21 cellular contexts compared by ENCODE assay signal in the genomic region with DNA sequence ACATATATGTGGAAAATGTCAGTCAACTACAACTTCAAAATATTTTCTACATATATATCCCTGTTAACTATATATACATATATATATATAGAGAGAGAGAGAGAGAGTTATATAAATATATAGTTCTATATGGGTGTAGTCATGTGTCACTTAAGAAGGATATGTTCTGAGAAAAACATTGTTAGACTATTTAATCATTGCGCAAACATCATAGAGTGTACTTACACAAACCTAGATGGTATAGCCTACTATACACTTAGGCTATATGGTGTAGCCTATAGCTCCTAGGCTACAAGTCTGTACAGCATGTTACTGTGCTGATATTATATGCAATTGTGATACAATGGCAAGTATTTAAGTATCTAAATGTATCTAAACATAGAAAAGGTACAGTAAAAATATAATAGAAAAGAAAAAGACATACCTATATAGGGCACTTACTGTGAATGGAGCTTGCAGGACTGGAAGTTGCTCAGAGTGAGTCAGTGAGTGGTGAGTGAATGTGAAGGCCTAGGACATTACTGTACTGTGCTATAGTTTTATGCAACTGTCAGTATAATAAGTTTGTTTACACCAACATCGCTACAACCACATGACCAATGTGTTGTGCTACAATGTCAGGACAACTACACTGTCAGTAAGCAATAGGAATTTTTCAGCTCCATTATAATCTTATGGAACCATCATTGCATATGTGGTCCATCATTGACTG. TPM values are rescaled to one million over a fixed set of nuclear protein-coding genes. Genes with fewer than 3 reads are reported as not detected.
"Had no signal": no experiment of that assay in that cellular context is flagged by ENCODE, and none has a peak within 500 bp of the region (broad histone marks: within the 10 kb centered on the region; RNA-seq: fewer than 3 reads in every experiment).

No MANE protein-coding gene starts in this region.

- FAIRE-seq: endometrium had no signal

- H3K27me3 ChIP-seq: esophagus squamous epithelium, left lung, suprapubic skin, transverse colon, vagina had no signal

- H3K9me3 ChIP-seq: esophagus squamous epithelium, suprapubic skin, transverse colon, vagina had no signal

- H3K36me3 ChIP-seq: left lung, suprapubic skin, transverse colon, vagina had no signal

- H3K4me1 ChIP-seq: left lung, suprapubic skin, vagina had no signal

- H3K27ac ChIP-seq: esophagus squamous epithelium, left lung, suprapubic skin, transverse colon, vagina had no signal

- H3K4me3 ChIP-seq: esophagus squamous epithelium, left lung, suprapubic skin, transverse colon, vagina had no signal

- DNase-seq: activated CD4-positive, alpha-beta memory T cell treated with anti-CD3 and anti-CD28 coated beads, Interleukin-2, amount 10 ng/mL, durations not matched to agents 7 days and 5 days; activated CD4-positive, alpha-beta T cell treated with anti-CD3 and anti-CD28 coated beads for 48 hours; activated CD4-positive, CD25-positive, alpha-beta regulatory T cell; activated naive CD4-positive, alpha-beta T cell treated with Interleukin-2 at 50 U/mL for 16 hours; activated naive CD8-positive, alpha-beta T cell treated with anti-CD3 and anti-CD28 coated beads, Interleukin-2, amount 10 ng/mL, durations not matched to agents 7 days and 5 days; activated T-cell treated with anti-CD3 and anti-CD28 coated beads, Interleukin-2, amount 50 U/mL, for 1 hour; anterior cingulate cortex; cortex of kidney; esophagus squamous epithelium; glutamatergic neuron; hippocampal formation; islet precursor cell; left lung; stimulated activated CD4-positive, alpha-beta T cell treated with anti-CD3 and anti-CD28 coated beads, Interleukin-15, amount 100 ng/mL, for 24 hours; stimulated activated CD4-positive, alpha-beta T cell treated with anti-CD3 and anti-CD28 coated beads, Interleukin-2, amount 100 ng/mL, for 48 hours; T-helper 9 cell; transverse colon had no signal

RNA-seq across cellular contexts. Expression of a gene that starts 18.0 kb away (rescaled TPM):
- total RNA-seq: neural crest cell had no signal
